In genomic region chr11:130108671-130109070, GRCh38 we compare ENCODE assay signal across 2 cellular contexts. TPM values are rescaled to one million over a fixed set of nuclear protein-coding genes. Genes with fewer than 3 reads are reported as not detected.
"Had no signal": no experiment of that assay in that cellular context is flagged by ENCODE, and none has a peak within 500 bp of the region (broad histone marks: within the 10 kb centered on the region; RNA-seq: fewer than 3 reads in every experiment).

No MANE protein-coding gene starts in this region.

RNA-seq across cellular contexts. Expression of gene ST14, which starts 50.9 kb away (rescaled TPM):
- total RNA-seq: LHCN-M2, NCI-H460 had no signal
